In genomic region chr20:4720121-4720976, GRCh38 we compare ENCODE assay signal across 8 cellular contexts. TPM values are rescaled to one million over a fixed set of nuclear protein-coding genes. Genes with fewer than 3 reads are reported as not detected.
DNase-seq lines count a peak whose midpoint lies in the region; ATAC-seq, FAIRE-seq and TF ChIP-seq lines count a peak whose summit lies in the region.

No MANE protein-coding gene starts in this region.

- H3K27me3 ChIP-seq in SJCRH30 = peaks cover 4% of the 10 kb centered on the region
- peaks cover 22% of the 10 kb centered on the region for H3K27me3 ChIP-seq in osteoblast (ENCODE audit: insufficient read depth, low read length)
- no peaks in the 10 kb centered on the region for H3K27me3 ChIP-seq in thoracic aorta (replicated peaks; ENCODE audit: insufficient read depth)

- H3K4me1 ChIP-seq in SJCRH30 (peaks cover 11% of the 10 kb centered on the region), osteoblast (ENCODE audit: insufficient read depth, low read length) (no peaks in the 10 kb centered on the region), thoracic aorta (ENCODE audit: control insufficient read depth in 1 of 2, low read depth in 2 of 2) (peaks cover 0 to 3% of the 10 kb centered on the region in 2 donors)

- peak; percentile 89 for ATAC-seq in GM21737 (IDR thresholded peaks at IDR 0.05; ENCODE audit: unreplicated experiment)
- ATAC-seq in thoracic aorta (ENCODE audit: insufficient number of reproducible peaks, low FRiP score, low read depth) = no peak

- peak; percentile 80 for TF ChIP-seq CTCF in osteoblast (IDR thresholded peaks at IDR 0.05; ENCODE audit: extremely low read depth, low read depth, low read length)
- peak; percentile 71 for TF ChIP-seq CTCF in thoracic aorta (IDR thresholded peaks at IDR 0.05)

- FAIRE-seq in frontal cortex (lab: Jason Lieb, UNC) = no peak

- H3K9me3 ChIP-seq in SJCRH30 (replicated peaks) (no peaks in the 10 kb centered on the region), osteoblast (ENCODE audit: low read depth, low read length) (peaks cover 3% of the 10 kb centered on the region), thoracic aorta (no peaks in the 10 kb centered on the region)

- peak overlapping the region; percentile 64 for H2AFZ ChIP-seq in osteoblast (ENCODE audit: low read length)

- H3K79me2 ChIP-seq in osteoblast (ENCODE audit: insufficient read depth, low read length) = no peaks in the 10 kb centered on the region

- no peak overlapping the region for H3K4me3 ChIP-seq in SJCRH30
- H3K4me3 ChIP-seq in osteoblast (ENCODE audit: insufficient read depth, low read length) = no peak overlapping the region
- H3K4me3 ChIP-seq in thoracic aorta = no peak overlapping the region

- no peaks in the 10 kb centered on the region for H3K36me3 ChIP-seq in SJCRH30
- H3K36me3 ChIP-seq in osteoblast (ENCODE audit: insufficient read depth, low read length) = no peaks in the 10 kb centered on the region
- H3K36me3 ChIP-seq in thoracic aorta = no peaks in the 10 kb centered on the region

- DNase-seq in ELR (ENCODE audit: low read depth) (peak; percentile 78), KBM-7 (peak; percentile 75), SJCRH30 (peak; percentile 70 to 86), frontal cortex (ENCODE audit: low spot score in 2 of 2) (peak; percentile 70 to 83), osteoblast (ENCODE audit: insufficient read length, low spot score, missing footprints) (peak; percentile 90), thoracic aorta (ENCODE audit: low spot score) (no peak)
- peak; percentile 60 for DNase-seq in activated gamma-delta T cell treated with anti-CD3 and anti-CD28 coated beads, Interleukin-2, amount 50 U/mL, for 16 hours (ENCODE audit: low read depth)

- H3K27ac ChIP-seq in SJCRH30 = no peak overlapping the region
- H3K27ac ChIP-seq in osteoblast (ENCODE audit: low read depth, low read length) = no peak overlapping the region
- peak overlapping the region in 1 of 2 donors; percentile 28 for H3K27ac ChIP-seq in thoracic aorta

- in situ Hi-C loops in KBM-7 (cut with MboI; ENCODE audit: low pct_unique_long_range_greater_than_20kb, low sequenced_read_pairs) = no loop called here

- no peaks in the 10 kb centered on the region for H4K20me1 ChIP-seq in osteoblast (ENCODE audit: insufficient read depth, low read length)

- H3K4me2 ChIP-seq in osteoblast (ENCODE audit: insufficient read depth, low read length) = peak overlapping the region; percentile 56

RNA-seq across cellular contexts. Expression of gene PRND, which starts 1.4 kb away (rescaled TPM):
- not detected in 2 replicates for total RNA-seq in SJCRH30 (2014; rRNA removed; shearing (Covaris generic))
- total RNA-seq in frontal cortex (2.0 TPM), osteoblast (not detected in 2 replicates), thoracic aorta (not detected)

RNA-seq across cellular contexts. Expression of gene PRNP, which starts 34.1 kb away (rescaled TPM):
- total RNA-seq in SJCRH30 (2014; rRNA removed; shearing (Covaris generic)) = 54.7 and 58.7 TPM in 2 replicates
- 137 TPM for total RNA-seq in frontal cortex
- total RNA-seq in osteoblast = 139 and 143 TPM in 2 replicates
- 100 to 1,000 TPM; 159 to 161 TPM for total RNA-seq in thoracic aorta
